ENCODE assay signal across 21 cellular contexts in the genomic region with DNA sequence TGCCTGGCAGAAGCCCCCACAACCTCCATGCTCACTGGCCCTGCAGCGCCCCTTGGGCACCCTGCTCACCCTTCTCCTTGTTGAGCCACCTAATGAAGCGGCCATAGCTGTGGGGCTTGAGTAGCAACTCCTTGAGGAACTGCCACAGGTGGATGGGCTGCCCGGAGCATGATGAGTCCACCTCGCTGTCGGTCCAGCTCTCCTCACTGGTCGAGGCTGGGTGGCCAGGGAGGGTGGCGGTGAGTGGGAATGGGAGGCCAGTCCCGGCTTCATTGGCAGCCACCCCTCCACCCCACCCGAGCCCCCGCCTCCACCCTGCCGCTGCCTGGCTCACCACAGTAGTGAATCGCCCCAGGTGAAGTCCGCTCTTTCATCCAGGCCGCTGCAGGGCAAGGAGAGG. TPM values are rescaled to one million over a fixed set of nuclear protein-coding genes. Genes with fewer than 3 reads are reported as not detected.
"Had no signal": no experiment of that assay in that cellular context is flagged by ENCODE, and none has a peak within 500 bp of the region (broad histone marks: within the 10 kb centered on the region; RNA-seq: fewer than 3 reads in every experiment).

No MANE protein-coding gene starts in this region.

- H3K27ac ChIP-seq: HL-60, SJSA1, SK-N-MC had no signal

- H3K4me3 ChIP-seq: K562, SJSA1, SK-N-MC had no signal

- ATAC-seq: K562 had no signal

- H3K36me3 ChIP-seq: SJSA1 had no signal

- DNase-seq: MV-4-11, NCI-H1048, NCI-H1105, NCI-H1417, NCI-H1436 treated with DMSO at 0.1 percent for 48 hours, NCI-H1694, NCI-H187 treated with DMSO at 0.1 percent for 48 hours, NCI-H2029 treated with DMSO at 0.1 percent for 48 hours, NCI-H446 treated with DMSO at 0.1 percent for 48 hours, NCI-H510A treated with DMSO at 0.1 percent for 48 hours, NCI-H526, Right ventricle myocardium superior, RPMI8226, SIG-M5 had no signal

- H3K27me3 ChIP-seq: SJSA1 had no signal

- H3K9me3 ChIP-seq: SJSA1 had no signal

RNA-seq across cellular contexts. Expression of a gene that starts 16.9 kb away (rescaled TPM):
- total RNA-seq: LHCN-M2, MCF 10A, Right ventricle myocardium superior, SJSA1 had no signal
- polyA plus RNA-seq: IgD-negative memory B cell had no signal
